Comparison of ENCODE assay signal across 25 cellular contexts in genomic region chr12:106594447-106594846, GRCh38. TPM values are rescaled to one million over a fixed set of nuclear protein-coding genes. Genes with fewer than 3 reads are reported as not detected.
"Had no signal": no experiment of that assay in that cellular context is flagged by ENCODE, and none has a peak within 500 bp of the region (broad histone marks: within the 10 kb centered on the region; RNA-seq: fewer than 3 reads in every experiment).

No MANE protein-coding gene starts in this region.

- H3K79me2 ChIP-seq: hepatocyte had no signal

- H3K4me1 ChIP-seq: body of pancreas, colonic mucosa, lower lobe of right lung, right atrium auricular region, suprapubic skin had no signal

- H3K36me3 ChIP-seq: colonic mucosa, lower lobe of right lung, right atrium auricular region, suprapubic skin had no signal

- H2AFZ ChIP-seq: hepatocyte had no signal

- H3K4me3 Mint-ChIP-seq: activated CD4-positive, alpha-beta T cell treated with anti-CD3 and anti-CD28 coated beads, Interleukin-2, amount 10 ng/mL, durations not matched to agents 7 days and 5 days; activated CD8-positive, alpha-beta T cell treated with anti-CD3 and anti-CD28 coated beads, Interleukin-2, amount 10 ng/mL, durations not matched to agents 7 days and 5 days; activated T-cell treated with anti-CD3 and anti-CD28 coated beads, Interleukin-2, amount 50 U/mL, for 24 hours; central memory CD8-positive, alpha-beta T cell; endodermal cell; natural killer cell treated with Interleukin-12 subunit alpha and Interleukin-12 subunit beta and Interleukin-15 and Interleukin-18, amount 100 ng/mL, for 72 hours; stimulated activated naive CD8-positive, alpha-beta T cell treated with anti-CD3 and anti-CD28 coated beads, Interleukin-15, Interleukin-2, amounts not matched to agents 100 ng/mL and 50 ng/mL, for 24 hours; T-helper 1 cell treated with Interleukin-12 subunit alpha and Interleukin-12 subunit beta and Interleukin-4 antibody, amounts not matched to agents 30 μg/mL and 1 μg/mL, for 36 hours; type B pancreatic cell had no signal

- H3K4me2 ChIP-seq: hepatocyte had no signal

- H3K27ac Mint-ChIP-seq: activated CD4-positive, alpha-beta T cell treated with anti-CD3 and anti-CD28 coated beads, Interleukin-2, amount 10 ng/mL, durations not matched to agents 7 days and 5 days; activated CD8-positive, alpha-beta T cell treated with anti-CD3 and anti-CD28 coated beads, Interleukin-2, amount 10 ng/mL, durations not matched to agents 7 days and 5 days; activated naive CD4-positive, alpha-beta T cell treated with anti-CD3 and anti-CD28 coated beads, Interleukin-2, amount 50 U/mL, for 72 hours; activated T-cell treated with anti-CD3 and anti-CD28 coated beads, Interleukin-2, amount 50 U/mL, for 24 hours; endodermal cell; natural killer cell treated with Interleukin-12 subunit alpha and Interleukin-12 subunit beta and Interleukin-15 and Interleukin-18, amount 100 ng/mL, for 72 hours; progenitor cell of endocrine pancreas; stimulated activated naive CD8-positive, alpha-beta T cell treated with anti-CD3 and anti-CD28 coated beads, Interleukin-15, Interleukin-2, amounts not matched to agents 100 ng/mL and 50 ng/mL, for 24 hours; T-helper 1 cell treated with Interleukin-12 subunit alpha and Interleukin-12 subunit beta and Interleukin-4 antibody, amounts not matched to agents 30 μg/mL and 1 μg/mL, for 36 hours; type B pancreatic cell had no signal

- H3K27ac ChIP-seq: body of pancreas, colonic mucosa, epithelial cell of prostate, hepatocyte, lower lobe of right lung, right atrium auricular region, suprapubic skin had no signal

- H3K4me1 Mint-ChIP-seq: central memory CD8-positive, alpha-beta T cell; endodermal cell had no signal

- H3K4me3 ChIP-seq: body of pancreas, colonic mucosa, hepatocyte, lower lobe of right lung, right atrium auricular region, suprapubic skin had no signal

- H3K27me3 ChIP-seq: body of pancreas, colonic mucosa, right atrium auricular region had no signal

- H3K9me3 Mint-ChIP-seq: activated CD4-positive, alpha-beta T cell treated with anti-CD3 and anti-CD28 coated beads, Interleukin-2, amount 10 ng/mL, durations not matched to agents 7 days and 5 days; activated naive CD4-positive, alpha-beta T cell treated with anti-CD3 and anti-CD28 coated beads, Interleukin-2, amount 50 U/mL, for 72 hours; activated T-cell treated with anti-CD3 and anti-CD28 coated beads, Interleukin-2, amount 50 U/mL, for 24 hours; central memory CD8-positive, alpha-beta T cell; endodermal cell; natural killer cell treated with Interleukin-12 subunit alpha and Interleukin-12 subunit beta and Interleukin-15 and Interleukin-18, amount 100 ng/mL, for 72 hours; stimulated activated naive CD8-positive, alpha-beta T cell treated with anti-CD3 and anti-CD28 coated beads, Interleukin-15, Interleukin-2, amounts not matched to agents 100 ng/mL and 50 ng/mL, for 24 hours; T-helper 1 cell treated with Interleukin-12 subunit alpha and Interleukin-12 subunit beta and Interleukin-4 antibody, amounts not matched to agents 30 μg/mL and 1 μg/mL, for 36 hours; type B pancreatic cell had no signal

- H3K36me3 Mint-ChIP-seq: activated naive CD4-positive, alpha-beta T cell treated with anti-CD3 and anti-CD28 coated beads, Interleukin-2, amount 50 U/mL, for 72 hours; natural killer cell treated with Interleukin-12 subunit alpha and Interleukin-12 subunit beta and Interleukin-15 and Interleukin-18, amount 100 ng/mL, for 72 hours had no signal

- DNase-seq: activated CD4-positive, alpha-beta T cell treated with anti-CD3 and anti-CD28 coated beads, Interleukin-2, amount 10 ng/mL, durations not matched to agents 7 days and 5 days; activated CD8-positive, alpha-beta T cell treated with anti-CD3 and anti-CD28 coated beads, Interleukin-2, amount 10 ng/mL, durations not matched to agents 7 days and 5 days; activated effector memory CD4-positive, alpha-beta T cell treated with anti-CD3 and anti-CD28 coated beads, Interleukin-2, amount 50 U/mL, for 16 hours; activated T-cell treated with anti-CD3 and anti-CD28 coated beads, Interleukin-2, amount 50 U/mL, for 24 hours; amniotic stem cell; body of pancreas; colonic mucosa; endodermal cell; foreskin fibroblast; left colon; lower lobe of right lung; stimulated activated CD4-positive, alpha-beta T cell treated with anti-CD3 and anti-CD28 coated beads, Interleukin-2, amount 100 ng/mL, for 24 hours had no signal

- H3K9me3 ChIP-seq: body of pancreas, colonic mucosa, lower lobe of right lung, right atrium auricular region, suprapubic skin had no signal

RNA-seq across cellular contexts. Expression of gene RFX4, which starts 11.6 kb away (rescaled TPM):
- total RNA-seq: activated CD4-positive, alpha-beta T cell treated with anti-CD3 and anti-CD28 coated beads, Interleukin-2, amount 10 ng/mL, durations not matched to agents 7 days and 5 days; activated CD8-positive, alpha-beta T cell treated with anti-CD3 and anti-CD28 coated beads, Interleukin-2, amount 10 ng/mL, durations not matched to agents 7 days and 5 days; activated naive CD4-positive, alpha-beta T cell treated with anti-CD3 and anti-CD28 coated beads, Interleukin-2, amount 50 U/mL, for 72 hours; body of pancreas; colonic mucosa; hepatocyte; lower lobe of right lung; natural killer cell treated with Interleukin-12 subunit alpha and Interleukin-12 subunit beta and Interleukin-15 and Interleukin-18, amount 100 ng/mL, for 72 hours; omental fat pad; progenitor cell of endocrine pancreas; right atrium auricular region; skeletal muscle tissue; suprapubic skin had no signal
- polyA plus RNA-seq: hepatocyte had no signal
